ENCODE assay signal across 10 cellular contexts in the genomic region with DNA sequence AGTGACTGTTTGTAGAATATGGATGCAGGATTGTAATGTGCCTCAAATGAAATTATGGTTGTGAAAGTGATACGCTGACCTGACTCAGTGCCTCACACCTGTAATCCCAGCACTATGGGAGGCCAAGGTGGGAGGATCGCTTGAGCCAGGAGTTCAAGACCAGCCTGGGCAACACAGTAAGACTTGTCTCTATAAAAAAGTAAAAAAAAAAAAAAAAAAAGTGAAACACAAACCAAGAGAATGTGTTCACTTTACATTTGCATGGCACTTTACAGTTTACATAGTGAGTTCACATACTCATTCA. TPM values are rescaled to one million over a fixed set of nuclear protein-coding genes. Genes with fewer than 3 reads are reported as not detected.
DNase-seq lines count a peak whose midpoint lies in the region; ATAC-seq and TF ChIP-seq lines count a peak whose summit lies in the region.
"Had no signal": no experiment of that assay in that cellular context is flagged by ENCODE, and none has a peak within 500 bp of the region (broad histone marks: within the 10 kb centered on the region; RNA-seq: fewer than 3 reads in every experiment).

No MANE protein-coding gene starts in this region.

- H3K9me3 ChIP-seq in left ventricle myocardium inferior (replicated peaks) (no peaks in the 10 kb centered on the region), vagina (no peaks in the 10 kb centered on the region), sigmoid colon (no peaks in the 10 kb centered on the region)

- H3K27ac Mint-ChIP-seq in brain = peak overlapping the region in 3 of 5 experiments; percentile 95 to 97 (median 95)
- H3K27ac Mint-ChIP-seq in memory B cell = peak overlapping the region; percentile 76

- no peaks in the 10 kb centered on the region for H3K27me3 ChIP-seq in left ventricle myocardium inferior (ENCODE audit: low read depth)
- H3K27me3 ChIP-seq in vagina = no peaks in the 10 kb centered on the region
- H3K27me3 ChIP-seq in sigmoid colon = no peaks in the 10 kb centered on the region

- no peak for TF ChIP-seq EP300 in sigmoid colon (IDR thresholded peaks at IDR 0.05)

- H3K27me3 Mint-ChIP-seq in brain (peaks cover 12% of the 10 kb centered on the region), memory B cell (no peaks in the 10 kb centered on the region)

- TF ChIP-seq POLR2A in vagina (IDR thresholded peaks at IDR 0.05) (no peak), sigmoid colon (IDR thresholded peaks at IDR 0.05) (no peak)

- H3K4me1 ChIP-seq in left ventricle myocardium inferior (peaks cover 74% of the 10 kb centered on the region), vagina (peaks cover 64% of the 10 kb centered on the region), sigmoid colon (peaks cover 0 to 55% (median 40%) of the 10 kb centered on the region in 4 donors)

- peaks cover 23% of the 10 kb centered on the region for H3K36me3 Mint-ChIP-seq in brain
- H3K36me3 Mint-ChIP-seq in memory B cell = peaks cover 2% of the 10 kb centered on the region

- H3K9me3 Mint-ChIP-seq in brain = no peaks in the 10 kb centered on the region
- H3K9me3 Mint-ChIP-seq in memory B cell = no peaks in the 10 kb centered on the region

- H3K4me3 ChIP-seq in left ventricle myocardium inferior (peak overlapping the region; percentile 90), vagina (peak overlapping the region; percentile 17 to 68), sigmoid colon (no peak overlapping the region)

- H3K27ac ChIP-seq in left ventricle myocardium inferior (replicated peaks) = peak overlapping the region; percentile 48
- H3K27ac ChIP-seq in vagina = peak overlapping the region; percentile 96
- H3K27ac ChIP-seq in sigmoid colon = peak overlapping the region in 2 of 4 donors; percentile 92 to 95

- H3K4me3 Mint-ChIP-seq in brain (peak overlapping the region in 4 of 5 experiments; percentile 93 to 97 (median 94)), memory B cell (peak overlapping the region; percentile 80)

- TF ChIP-seq CTCF in left ventricle myocardium inferior (IDR thresholded peaks at IDR 0.05; ENCODE audit: borderline replicate concordance) = no peak
- TF ChIP-seq CTCF in brain (conservative IDR thresholded peaks at IDR 0.05) = no peak
- no peak for TF ChIP-seq CTCF in vagina (IDR thresholded peaks at IDR 0.05)
- no peak for TF ChIP-seq CTCF in sigmoid colon (IDR thresholded peaks at IDR 0.05)

- no peak for DNase-seq in left ventricle myocardium inferior
- no peak for DNase-seq in left ventricle myocardium superior
- no peak for DNase-seq in memory B cell (ENCODE audit: low spot score in 2 of 2)
- no peak for DNase-seq in vagina (ENCODE audit: extremely low spot score in 2 of 2)
- no peak for DNase-seq in H4 (ENCODE audit: low spot score)
- DNase-seq in sigmoid colon = no peak
- DNase-seq in NCI-H1417 treated with DMSO at 0.1 percent for 48 hours (lab: John Stamatoyannopoulos, UW) = no peak
- DNase-seq: caudate nucleus, NCI-H524 treated with DMSO at 0.1 percent for 48 hours had no signal

- H3K4me1 Mint-ChIP-seq in brain = peaks cover 50% of the 10 kb centered on the region
- H3K4me1 Mint-ChIP-seq in memory B cell = peaks cover 51% of the 10 kb centered on the region

- 75 to 91% methylated on average over 2 of the region's 2 CpGs for WGBS in sigmoid colon, 2 donors

- intact Hi-C loops in left ventricle myocardium inferior (cut with micrococcal nuclease) = loop anchor here (5.0 kb wide), 1 partner anchor 33 kb away; no protein-coding TSS in a partner anchor
- intact Hi-C loops in left ventricle myocardium superior (cut with micrococcal nuclease) = loop anchor here (5.0 kb wide), 1 partner anchor 33 kb away; no protein-coding TSS in a partner anchor
- intact Hi-C loops in vagina (cut with DNase I) = no loop called here
- intact Hi-C loops in sigmoid colon (cut with DNase I) = no loop called here

- ATAC-seq in left ventricle myocardium superior (no peak), memory B cell (ENCODE audit: low read depth) (no peak)

- H3K36me3 ChIP-seq in left ventricle myocardium inferior = peaks cover 22% of the 10 kb centered on the region
- H3K36me3 ChIP-seq in vagina = peaks cover 0 to 18% of the 10 kb centered on the region in 2 donors
- peaks cover 0 to 20% (median 11%) of the 10 kb centered on the region in 4 donors for H3K36me3 ChIP-seq in sigmoid colon

RNA-seq across cellular contexts. Expression of a gene that starts 2.0 kb away (rescaled TPM):
- 65.3 TPM for total RNA-seq in left ventricle myocardium inferior
- 76.9 TPM for total RNA-seq in left ventricle myocardium superior
- polyA plus RNA-seq in brain (ENCODE audit: insufficient read depth, low read depth, low replicate concordance) = 69.0 TPM
- total RNA-seq in vagina = 208 TPM
- total RNA-seq in H4 (2014; rRNA removed; shearing (Covaris generic)) = 43.4 and 47.9 TPM in 2 replicates
- total RNA-seq in sigmoid colon = 100 to 1,000 TPM in 1 of 4 donors, 10 to 100 TPM in 3; 67.3 to 154 (median 73.6) TPM
- polyA plus RNA-seq in sigmoid colon = 100 to 1,000 TPM; 135 to 266 (median 158) TPM

RNA-seq across cellular contexts. Expression of a gene that starts 48.9 kb away (rescaled TPM):
- total RNA-seq in left ventricle myocardium inferior (not detected), left ventricle myocardium superior (not detected), vagina (0.49 TPM), sigmoid colon (1 to 10 TPM in 1 of 4 donors, not detected in 3; 1.1 TPM)
- polyA plus RNA-seq in brain (ENCODE audit: insufficient read depth, low read depth, low replicate concordance) (0.61 TPM), sigmoid colon (10 to 100 TPM; 21.6 to 67.6 (median 63.8) TPM)
- not detected in 2 replicates for total RNA-seq in H4 (2014; rRNA removed; shearing (Covaris generic))

Comparison
In these comparisons a context has a peak if more than half of its experiments do, and no peak if none do; other contexts are left out.
1. H3K4me3 ChIP-seq: peak in left ventricle myocardium inferior (single experiment) and vagina (2 of 2); none in sigmoid colon (0 of 4).
2. intact Hi-C loops: an anchor here in left ventricle myocardium inferior (5.0 kb wide) and left ventricle myocardium superior (5.0 kb wide); none called in vagina and sigmoid colon.